ENCODE assay signal across 11 cellular contexts in genomic region chr11:37504925-37505324, GRCh38.
DNase-seq lines count a peak whose midpoint lies in the region; ATAC-seq, FAIRE-seq and TF ChIP-seq lines count a peak whose summit lies in the region.
"Had no signal": no experiment of that assay in that cellular context is flagged by ENCODE, and none has a peak within 500 bp of the region (broad histone marks: within the 10 kb centered on the region; RNA-seq: fewer than 3 reads in every experiment).

No MANE protein-coding gene starts in this region.

- FAIRE-seq in H54 (lab: Jason Lieb, UNC) (peak; percentile 97), pancreas (lab: Jason Lieb, UNC) (no peak)
- FAIRE-seq: D721Med had no signal

- H3K4me1 ChIP-seq in fibroblast of lung (ENCODE audit: control insufficient read depth, extremely low read depth, insufficient read depth, low read length) (peaks cover 15% of the 10 kb centered on the region), pancreas (no peaks in the 10 kb centered on the region)
- no peaks in the 10 kb centered on the region for H3K4me1 ChIP-seq in CD8-positive, alpha-beta T cell (ENCODE audit: insufficient read depth, low read length)

- H3K4me3 Mint-ChIP-seq in CD8-positive, alpha-beta T cell = no peak overlapping the region
- H3K4me3 Mint-ChIP-seq: activated B cell treated with CpG ODN at 0.5 μM for 24 hours had no signal

- ATAC-seq in pancreas = peak in 3 of 4 donors; percentile 28 to 74 (median 56)
- no peak for ATAC-seq in CD8-positive, alpha-beta T cell
- no peak for ATAC-seq in GM19351 (IDR thresholded peaks at IDR 0.05; ENCODE audit: unreplicated experiment)

- WGBS in pancreas, 2 donors = 24 to 42% methylated on average over 3 of the region's 3 CpGs

- H3K27ac Mint-ChIP-seq in CD8-positive, alpha-beta T cell = no peak overlapping the region
- H3K27ac Mint-ChIP-seq: activated B cell treated with CpG ODN at 0.5 μM for 24 hours had no signal

- no peaks in the 10 kb centered on the region for H4K20me1 ChIP-seq in fibroblast of lung (ENCODE audit: control insufficient read depth, extremely low read depth, insufficient read depth, low read length)

- H3K27me3 Mint-ChIP-seq in CD8-positive, alpha-beta T cell (ENCODE audit: low read depth) = no peaks in the 10 kb centered on the region
- H3K27me3 Mint-ChIP-seq: activated B cell treated with CpG ODN at 0.5 μM for 24 hours had no signal

- no peaks in the 10 kb centered on the region for H3K9me3 ChIP-seq in fibroblast of lung (ENCODE audit: control insufficient read depth, insufficient read depth, low read depth, low read length)
- no peaks in the 10 kb centered on the region for H3K9me3 ChIP-seq in pancreas
- no peaks in the 10 kb centered on the region for H3K9me3 ChIP-seq in CD8-positive, alpha-beta T cell (ENCODE audit: low read length)

- H3K9ac ChIP-seq in fibroblast of lung (ENCODE audit: insufficient read depth, low read length) = no peak overlapping the region

- H3K27ac ChIP-seq in RWPE1 (no peak overlapping the region), fibroblast of lung (ENCODE audit: insufficient read depth, low read length) (no peak overlapping the region), pancreas (no peak overlapping the region)
- H3K27ac ChIP-seq in CD8-positive, alpha-beta T cell (ENCODE audit: low read depth, low read length) = no peak overlapping the region

- H3K4me2 ChIP-seq in fibroblast of lung (ENCODE audit: extremely low read depth, insufficient read depth, low read length) = peak overlapping the region; percentile 11

- H3K36me3 ChIP-seq in fibroblast of lung (ENCODE audit: control insufficient read depth, insufficient read depth, low read length) (no peaks in the 10 kb centered on the region), pancreas (no peaks in the 10 kb centered on the region)
- H3K36me3 ChIP-seq in CD8-positive, alpha-beta T cell (ENCODE audit: insufficient read depth, low read length) = no peaks in the 10 kb centered on the region

- TF ChIP-seq CTCF in RWPE1 (conservative IDR thresholded peaks at IDR 0.05; ENCODE audit: low read depth) (no peak), fibroblast of lung (conservative IDR thresholded peaks at IDR 0.05 in 1 of 2, IDR thresholded peaks at IDR 0.05 in 1 of 2; ENCODE audit: low read depth in 1 of 2, low read length in 2 of 2) (no peak), pancreas (IDR thresholded peaks at IDR 0.05) (no peak)
- TF ChIP-seq CTCF in CD8-positive, alpha-beta T cell (IDR thresholded peaks at IDR 0.05) = no peak

- POLR2A ChIA-PET in RWPE1 (lab: Yijun Ruan, JAX; ENCODE audit: low non-redundant PET) = no interaction called here
- POLR2A ChIA-PET in CD8-positive, alpha-beta T cell (lab: Charles Lee) = no interaction called here

- H3K4me1 Mint-ChIP-seq in CD8-positive, alpha-beta T cell (ENCODE audit: low read depth) = no peaks in the 10 kb centered on the region
- H3K4me1 Mint-ChIP-seq: activated B cell treated with CpG ODN at 0.5 μM for 24 hours had no signal

- H3K27me3 ChIP-seq in fibroblast of lung (ENCODE audit: control insufficient read depth, insufficient read depth, low read length) (no peaks in the 10 kb centered on the region), pancreas (no peaks in the 10 kb centered on the region)
- no peaks in the 10 kb centered on the region for H3K27me3 ChIP-seq in CD8-positive, alpha-beta T cell (ENCODE audit: insufficient read depth, low read length)

- CTCF ChIA-PET in RWPE1 (lab: Yijun Ruan, JAX) = no interaction called here
- CTCF ChIA-PET in CD8-positive, alpha-beta T cell (lab: Charles Lee) = no interaction called here

- H3K9me3 Mint-ChIP-seq in CD8-positive, alpha-beta T cell = peaks cover 21% of the 10 kb centered on the region

- H3K79me2 ChIP-seq in fibroblast of lung (ENCODE audit: control insufficient read depth, insufficient read depth, low read length) = no peaks in the 10 kb centered on the region

- no peak overlapping the region for H3K4me3 ChIP-seq in fibroblast of lung (replicated peaks in 1 of 4; ENCODE audit: control extremely low read depth in 1 of 4, insufficient read depth in 1 of 4, low read depth in 3 of 4, low read length in 4 of 4)
- no peak overlapping the region for H3K4me3 ChIP-seq in pancreas
- no peak overlapping the region for H3K4me3 ChIP-seq in CD8-positive, alpha-beta T cell (ENCODE audit: low read depth, low read length)

- peak; percentile 44 for DNase-seq in H54 (ENCODE audit: insufficient read length, low spot score)
- peak; percentile 85 for DNase-seq in RWPE1 (ENCODE audit: low spot score)
- peak; percentile 78 to 97 for DNase-seq in fibroblast of lung (ENCODE audit: low read depth in 2 of 2)
- DNase-seq in pancreas = no peak
- DNase-seq in CD8-positive, alpha-beta T cell = no peak
- no peak for DNase-seq in stimulated activated CD4-positive, alpha-beta T cell treated with anti-CD3 and anti-CD28 coated beads, Interleukin-12 subunit alpha, Interleukin-12 subunit beta, amount 100 ng/mL, for 4 hours
- no peak for DNase-seq in effector CD4-positive, alpha-beta T cell
- DNase-seq: activated B cell treated with CpG ODN at 0.5 μM for 24 hours; activated T-cell treated with anti-CD3 and anti-CD28 coated beads, Interleukin-2, amount 50 U/mL, for 48 hours had no signal

- H3K36me3 Mint-ChIP-seq in CD8-positive, alpha-beta T cell = no peaks in the 10 kb centered on the region

- intact Hi-C loops in pancreas (cut with DNase I) = no loop called here
- intact Hi-C loops in CD8-positive, alpha-beta T cell (cut with DNase I, micrococcal nuclease) = no loop called here

- no peak overlapping the region for H2AFZ ChIP-seq in fibroblast of lung (ENCODE audit: low read length)

- no peak for TF ChIP-seq POLR2A in H54 (IDR thresholded peaks at IDR 0.05; ENCODE audit: low read depth, low read length)

Comparison
In these comparisons a context has a peak if more than half of its experiments do, and no peak if none do; other contexts are left out.
1. DNase-seq: peak in H54 (single experiment), RWPE1 (single experiment) and fibroblast of lung (2 of 2); none in pancreas (0 of 6), CD8-positive, alpha-beta T cell (0 of 7), stimulated activated CD4-positive, alpha-beta T cell treated with anti-CD3 and anti-CD28 coated beads, Interleukin-12 subunit alpha, Interleukin-12 subunit beta, amount 100 ng/mL, for 4 hours (single experiment) and effector CD4-positive, alpha-beta T cell (single experiment).
2. ATAC-seq: peak in pancreas (3 of 4); none in CD8-positive, alpha-beta T cell (single experiment) and GM19351 (single experiment).